13 cellular contexts compared by ENCODE assay signal in genomic region chr14:73290279-73290678, GRCh38. TPM values are rescaled to one million over a fixed set of nuclear protein-coding genes. Genes with fewer than 3 reads are reported as not detected.
DNase-seq lines count a peak whose midpoint lies in the region; ATAC-seq, FAIRE-seq and TF ChIP-seq lines count a peak whose summit lies in the region.
"Had no signal": no experiment of that assay in that cellular context is flagged by ENCODE, and none has a peak within 500 bp of the region (broad histone marks: within the 10 kb centered on the region; RNA-seq: fewer than 3 reads in every experiment).

No MANE protein-coding gene starts in this region.

- no peak overlapping the region for H3K9ac ChIP-seq in HUES64 (ENCODE audit: low read depth, low read length)

- ATAC-seq in heart right ventricle = no peak
- peak; percentile 85 for ATAC-seq in HG02610 (IDR thresholded peaks at IDR 0.05; ENCODE audit: unreplicated experiment)
- ATAC-seq in GM21360 (IDR thresholded peaks at IDR 0.05; ENCODE audit: unreplicated experiment) = no peak

- H3K9me3 ChIP-seq in cardiac muscle cell (ENCODE audit: low read depth) (no peaks in the 10 kb centered on the region), heart right ventricle (no peaks in the 10 kb centered on the region), HUES64 (ENCODE audit: insufficient read depth, low read depth, low read length) (no peaks in the 10 kb centered on the region)
- H3K9me3 ChIP-seq: MG63 had no signal

- DNase-seq in cardiac muscle cell (ENCODE audit: low read depth in 1 of 2, low spot score in 1 of 2) = no peak
- DNase-seq in heart right ventricle = no peak
- no peak for DNase-seq in urothelium cell line (ENCODE audit: low spot score)
- DNase-seq in activated effector memory CD4-positive, alpha-beta T cell treated with Interleukin-2 at 50 U/mL for 16 hours = no peak
- DNase-seq in cortex of kidney (lab: John Stamatoyannopoulos, UW) = no peak
- DNase-seq: MG63, NCI-H526, small intestine, SW 1271 had no signal

- intact Hi-C loops in heart right ventricle (cut with DNase I) = loop anchor here in 2 of 10 donors (5.0 to 10.0 kb wide), 2 partner anchors 182 to 345 kb away; no protein-coding TSS in a partner anchor

- H3K27ac ChIP-seq in cardiac muscle cell = peak overlapping the region; percentile 10
- no peak overlapping the region for H3K27ac ChIP-seq in heart right ventricle
- H3K27ac ChIP-seq in HUES64 (ENCODE audit: low read depth, low read length) = peak overlapping the region; percentile 46; the same call in 1 of the 2 replicates

- H3K27me3 ChIP-seq in cardiac muscle cell (no peaks in the 10 kb centered on the region), heart right ventricle (no peaks in the 10 kb centered on the region), HUES64 (ENCODE audit: insufficient read depth, low read length) (no peaks in the 10 kb centered on the region)
- H3K27me3 ChIP-seq: MG63 had no signal

- H3K36me3 ChIP-seq in cardiac muscle cell = peaks cover 30% of the 10 kb centered on the region
- H3K36me3 ChIP-seq in heart right ventricle = peaks cover 0 to 88% (median 17%) of the 10 kb centered on the region in 9 donors
- peaks cover 16% of the 10 kb centered on the region for H3K36me3 ChIP-seq in HUES64 (ENCODE audit: insufficient read depth, low read length)

- WGBS in heart right ventricle, 2 donors = 68 to 71% methylated on average over 4 of the region's 4 CpGs
- 89% methylated on average over 4 of the region's 4 CpGs for WGBS in HUES64

- FAIRE-seq in urothelium cell line (lab: Jason Lieb, UNC) = no peak
- FAIRE-seq: colon, small intestine had no signal

- H3K4me3 ChIP-seq in cardiac muscle cell (no peak overlapping the region), heart right ventricle (no peak overlapping the region), HUES64 (ENCODE audit: low read length) (no peak overlapping the region)
- H3K4me3 ChIP-seq: MG63 had no signal

- H3K4me1 ChIP-seq in cardiac muscle cell (ENCODE audit: low read depth) (no peaks in the 10 kb centered on the region), heart right ventricle (no peaks in the 10 kb centered on the region), HUES64 (ENCODE audit: insufficient read depth, low read length) (peaks cover 41% of the 10 kb centered on the region)

- TF ChIP-seq CTCF in cardiac muscle cell (IDR thresholded peaks at IDR 0.05; ENCODE audit: low read depth, low read length) (no peak), heart right ventricle (IDR thresholded peaks at IDR 0.05) (no peak)

RNA-seq across cellular contexts. Expression of gene PAPLN, which starts 53.0 kb away (rescaled TPM):
- 1.2 and 4.2 TPM in 2 replicates for total RNA-seq in cardiac muscle cell
- polyA plus RNA-seq in cardiac muscle cell = 1.7 and 2.9 TPM in 2 replicates
- total RNA-seq in heart right ventricle = 1 to 10 TPM in 7 of 10 donors, under 1 TPM in 3; 0.67 to 3.8 (median 1.8) TPM
- 1 to 10 TPM in 1 of 2 donors, under 1 TPM in 1; 0.64 to 4.1 TPM for polyA plus RNA-seq in heart right ventricle
- 6.8 TPM for polyA plus RNA-seq in HUES64 (2013, experiment 1 of 2)
- 5.1 TPM for polyA plus RNA-seq in HUES64 (2013, experiment 2 of 2)

Comparison
In these comparisons a context has a peak if more than half of its experiments do, and no peak if none do; other contexts are left out.
1. H3K27ac ChIP-seq: peak in cardiac muscle cell (single experiment) and HUES64 (single experiment); none in heart right ventricle (0 of 10).